Comparison of ENCODE assay signal across 1 cellular context in genomic region chr2:46268196-46268595, GRCh38.
TF ChIP-seq lines count a peak whose summit lies in the region.

No MANE protein-coding gene starts in this region.

TF ChIP-seq in WTC11, 78 proteins besides CTCF, POLR2A, EP300 and RAD21 (continued from another document):
- no peak for TF ChIP-seq ARID4B (CRISPR knock-in tag; IDR thresholded peaks at IDR 0.05; ENCODE audit: borderline replicate concordance)
- TF ChIP-seq ZBTB21 (CRISPR knock-in tag; IDR thresholded peaks at IDR 0.05; ENCODE audit: borderline replicate concordance): no peak
- no peak for TF ChIP-seq GABPB1 (CRISPR knock-in tag; IDR thresholded peaks at IDR 0.05)
- TF ChIP-seq E2F4 (CRISPR knock-in tag; IDR thresholded peaks at IDR 0.05; ENCODE audit: borderline replicate concordance, low read depth): no peak
TF ChIP-seq in WTC11: peak in this region for 0.
